In the genomic region with DNA sequence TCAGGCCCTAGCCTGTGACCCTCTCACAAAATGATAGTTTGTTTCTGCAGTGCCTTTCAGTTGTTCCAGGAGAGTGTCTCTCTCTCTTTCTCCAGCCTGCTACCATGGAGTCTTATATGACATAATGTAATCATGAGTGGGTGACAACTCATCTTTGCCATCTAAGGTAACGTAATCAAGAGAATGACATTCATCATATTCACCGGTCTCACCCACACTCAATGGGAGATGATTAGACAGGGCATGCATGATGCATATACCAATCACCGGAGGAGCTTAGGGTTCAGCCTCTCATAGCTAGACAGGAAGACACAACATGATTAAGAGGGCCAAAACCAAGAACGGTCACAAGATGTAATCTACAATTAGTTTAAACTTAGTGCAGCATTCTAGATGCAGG, we compare ENCODE assay signal across 16 cellular contexts.
DNase-seq lines count a peak whose midpoint lies in the region; ATAC-seq and TF ChIP-seq lines count a peak whose summit lies in the region.
"Had no signal": no experiment of that assay in that cellular context is flagged by ENCODE, and none has a peak within 500 bp of the region (broad histone marks: within the 10 kb centered on the region; RNA-seq: fewer than 3 reads in every experiment).

No MANE protein-coding gene starts in this region.

- peak; percentile 23 for DNase-seq in stimulated activated CD4-positive, alpha-beta T cell treated with anti-CD3 and anti-CD28 coated beads, Interleukin-15, amount 100 ng/mL, for 24 hours
- DNase-seq in stimulated activated CD4-positive, alpha-beta T cell treated with anti-CD3 and anti-CD28 coated beads, Interleukin-12 subunit alpha, Interleukin-12 subunit beta, amount 100 ng/mL, for 4 hours = no peak
- DNase-seq in RKO (ENCODE audit: low spot score) = peak; percentile 78
- peak; percentile 40 for DNase-seq in epithelial cell of prostate (ENCODE audit: low read depth, low spot score)
- no peak for DNase-seq in suprapubic skin (ENCODE audit: low spot score in 2 of 2)
- DNase-seq in NCI-H774 (lab: John Stamatoyannopoulos, UW) = no peak
- DNase-seq: CD4-positive, alpha-beta memory T cell; cortex of kidney; GF-D8; lower lobe of right lung; NCI-H2107; T-helper 9 cell had no signal

- no peak for TF ChIP-seq CTCF in suprapubic skin (IDR thresholded peaks at IDR 0.05)

- ATAC-seq in HG02870 (IDR thresholded peaks at IDR 0.05; ENCODE audit: unreplicated experiment) = no peak
- ATAC-seq: lower lobe of right lung had no signal

- TF ChIP-seq EP300 in suprapubic skin (IDR thresholded peaks at IDR 0.05) = no peak

- TF ChIP-seq POLR2A in suprapubic skin (IDR thresholded peaks at IDR 0.05) = no peak

- peak overlapping the region; percentile 31 for H3K27ac ChIP-seq in epithelial cell of prostate
- no peak overlapping the region for H3K27ac ChIP-seq in suprapubic skin
- H3K27ac ChIP-seq: lower lobe of right lung, neutrophil, RWPE1, skin epidermis had no signal

- no peaks in the 10 kb centered on the region for H3K9me3 ChIP-seq in suprapubic skin
- H3K9me3 ChIP-seq: lower lobe of right lung, neutrophil had no signal

- no peaks in the 10 kb centered on the region for H3K4me1 ChIP-seq in suprapubic skin
- H3K4me1 ChIP-seq: lower lobe of right lung had no signal

- no peak overlapping the region for H3K4me3 ChIP-seq in suprapubic skin
- H3K4me3 ChIP-seq: lower lobe of right lung, skin epidermis had no signal

- H3K36me3 ChIP-seq in suprapubic skin = no peaks in the 10 kb centered on the region
- H3K36me3 ChIP-seq: lower lobe of right lung, neutrophil had no signal

- WGBS in suprapubic skin = 89% methylated on average over 4 of the region's 4 CpGs

- no peaks in the 10 kb centered on the region for H3K27me3 ChIP-seq in suprapubic skin
- H3K27me3 ChIP-seq: neutrophil had no signal

Comparison
In these comparisons a context has a peak if more than half of its experiments do, and no peak if none do; other contexts are left out.
1. DNase-seq: peak in stimulated activated CD4-positive, alpha-beta T cell treated with anti-CD3 and anti-CD28 coated beads, Interleukin-15, amount 100 ng/mL, for 24 hours (single experiment), RKO (single experiment) and epithelial cell of prostate (single experiment); none in stimulated activated CD4-positive, alpha-beta T cell treated with anti-CD3 and anti-CD28 coated beads, Interleukin-12 subunit alpha, Interleukin-12 subunit beta, amount 100 ng/mL, for 4 hours (single experiment), suprapubic skin (0 of 2) and NCI-H774 (single experiment).